Comparison of ENCODE assay signal across 10 cellular contexts in the genomic region with DNA sequence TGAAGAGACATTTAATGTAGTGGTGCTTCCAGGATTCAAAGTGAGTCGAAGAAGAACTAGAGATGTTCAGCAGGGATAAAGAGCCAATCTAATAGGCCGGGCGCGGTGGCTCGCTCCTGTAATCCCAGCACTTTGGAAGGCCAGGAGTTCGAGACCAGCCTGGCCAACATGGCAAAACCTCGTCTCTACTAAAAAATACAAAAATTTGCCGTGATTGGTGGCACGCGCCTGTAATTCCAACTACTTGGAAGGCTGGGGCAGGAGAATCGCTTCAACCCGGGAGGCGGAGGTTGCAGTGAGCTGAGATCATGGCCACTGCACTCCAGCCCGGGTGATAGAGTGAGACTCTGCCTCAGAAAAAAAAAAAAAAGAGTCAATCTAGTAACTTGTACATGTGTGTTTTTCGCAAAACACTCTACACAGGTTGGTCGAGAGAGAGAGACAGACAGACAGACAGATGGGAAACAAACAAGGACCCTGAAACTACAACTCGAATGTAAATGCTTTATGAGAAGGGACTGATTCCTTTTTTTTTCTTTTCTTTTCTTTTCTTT. TPM values are rescaled to one million over a fixed set of nuclear protein-coding genes. Genes with fewer than 3 reads are reported as not detected.
DNase-seq lines count a peak whose midpoint lies in the region; ATAC-seq, FAIRE-seq and TF ChIP-seq lines count a peak whose summit lies in the region.
"Had no signal": no experiment of that assay in that cellular context is flagged by ENCODE, and none has a peak within 500 bp of the region (broad histone marks: within the 10 kb centered on the region; RNA-seq: fewer than 3 reads in every experiment).

No MANE protein-coding gene starts in this region.

- H3K27me3 Mint-ChIP-seq in activated CD8-positive, alpha-beta memory T cell treated with anti-CD3 and anti-CD28 coated beads, Interleukin-2, amount 10 ng/mL, durations not matched to agents 7 days and 5 days, result no peaks in the 10 kb centered on the region
- H3K27me3 Mint-ChIP-seq in astrocyte (ENCODE audit: low read depth, unreplicated experiment), result no peaks in the 10 kb centered on the region

- H3K9me3 Mint-ChIP-seq in activated CD8-positive, alpha-beta memory T cell treated with anti-CD3 and anti-CD28 coated beads, Interleukin-2, amount 10 ng/mL, durations not matched to agents 7 days and 5 days (ENCODE audit: low read depth), result no peaks in the 10 kb centered on the region
- H3K9me3 Mint-ChIP-seq in astrocyte (ENCODE audit: unreplicated experiment), result no peaks in the 10 kb centered on the region

- H3K36me3 ChIP-seq in astrocyte (ENCODE audit: insufficient read depth, low read length) (no peaks in the 10 kb centered on the region), liver (ENCODE audit: control insufficient read depth in 4 of 4, insufficient read depth in 3 of 4, low read depth in 1 of 4, low read length in 3 of 4) (no peaks in the 10 kb centered on the region), thoracic aorta (no peaks in the 10 kb centered on the region)

- no peak for TF ChIP-seq RAD21 in liver (IDR thresholded peaks at IDR 0.05)

- peaks cover 17% of the 10 kb centered on the region for H3K79me2 ChIP-seq in astrocyte (ENCODE audit: insufficient read depth, low read length)

- peak overlapping the region; percentile 91 for H2AFZ ChIP-seq in astrocyte (ENCODE audit: low read depth, low read length)

- WGBS in liver, result 64% methylated on average over 17 of the region's 17 CpGs

- TF ChIP-seq CTCF in astrocyte (IDR thresholded peaks at IDR 0.05; ENCODE audit: insufficient read depth, low read depth, low read length), result no peak
- TF ChIP-seq CTCF in liver (IDR thresholded peaks at IDR 0.05; ENCODE audit: low read depth, low read length, missing input control), result no peak
- TF ChIP-seq CTCF in thoracic aorta (IDR thresholded peaks at IDR 0.05), result peak; percentile 4

- peak overlapping the region; percentile 95 for H3K27ac Mint-ChIP-seq in activated CD8-positive, alpha-beta memory T cell treated with anti-CD3 and anti-CD28 coated beads, Interleukin-2, amount 10 ng/mL, durations not matched to agents 7 days and 5 days
- peak overlapping the region; percentile 95 for H3K27ac Mint-ChIP-seq in astrocyte (ENCODE audit: unreplicated experiment)

- H3K4me1 ChIP-seq in astrocyte (ENCODE audit: insufficient read depth, low read length), result peaks cover 6% of the 10 kb centered on the region
- peaks cover 5 to 10% (median 8%) of the 10 kb centered on the region in 4 donors for H3K4me1 ChIP-seq in liver (ENCODE audit: control insufficient read depth in 4 of 4, insufficient read depth in 4 of 4, low read length in 3 of 4)
- peaks cover 7 to 9% of the 10 kb centered on the region in 2 donors for H3K4me1 ChIP-seq in thoracic aorta (ENCODE audit: control insufficient read depth in 1 of 2, low read depth in 2 of 2)

- H3K27ac ChIP-seq in astrocyte (ENCODE audit: low read depth, low read length) (peak overlapping the region; percentile 74), liver (ENCODE audit: low read depth in 1 of 2, low read length in 2 of 2) (peak overlapping the region; percentile 78 to 80), thoracic aorta (peak overlapping the region; percentile 51 to 71)

- peak overlapping the region; percentile 76 for H3K4me3 ChIP-seq in astrocyte (ENCODE audit: insufficient read depth, low read depth, low read length)
- peak overlapping the region; percentile 84 to 95 (median 86) for H3K4me3 ChIP-seq in liver (ENCODE audit: low read depth in 1 of 3, low read length in 3 of 3)
- H3K4me3 ChIP-seq in thoracic aorta, result peak overlapping the region; percentile 89

- H3K9me3 ChIP-seq in astrocyte (ENCODE audit: insufficient read depth, low read depth, low read length) (no peaks in the 10 kb centered on the region), liver (ENCODE audit: control insufficient read depth in 4 of 4, low read length in 3 of 4) (no peaks in the 10 kb centered on the region), thoracic aorta (no peaks in the 10 kb centered on the region)

- H3K4me2 ChIP-seq in astrocyte (ENCODE audit: low read length), result peak overlapping the region; percentile 90

- H3K36me3 Mint-ChIP-seq in activated CD8-positive, alpha-beta memory T cell treated with anti-CD3 and anti-CD28 coated beads, Interleukin-2, amount 10 ng/mL, durations not matched to agents 7 days and 5 days, result no peaks in the 10 kb centered on the region
- H3K36me3 Mint-ChIP-seq in astrocyte (ENCODE audit: low read depth, unreplicated experiment), result peaks cover 4% of the 10 kb centered on the region

- H3K27me3 ChIP-seq in astrocyte (ENCODE audit: insufficient read depth, low read length) (peaks cover 2% of the 10 kb centered on the region), liver (ENCODE audit: control insufficient read depth in 4 of 4, insufficient read depth in 4 of 4, low read length in 3 of 4) (no peaks in the 10 kb centered on the region), thoracic aorta (replicated peaks; ENCODE audit: insufficient read depth) (no peaks in the 10 kb centered on the region)

- no peak for FAIRE-seq in astrocyte (lab: Jason Lieb, UNC)

- peak overlapping the region; percentile 88 for H3K4me3 Mint-ChIP-seq in activated CD8-positive, alpha-beta memory T cell treated with anti-CD3 and anti-CD28 coated beads, Interleukin-2, amount 10 ng/mL, durations not matched to agents 7 days and 5 days
- peak overlapping the region; percentile 94 for H3K4me3 Mint-ChIP-seq in astrocyte (ENCODE audit: unreplicated experiment)

- CTCF ChIA-PET in activated CD8-positive, alpha-beta memory T cell treated with anti-CD3 and anti-CD28 coated beads, Interleukin-2, amount 10 ng/mL, durations not matched to agents 7 days and 5 days (lab: Charles Lee), result interaction anchor here (1.0 to 7.2 kb wide), 17 partner anchors 11 to 151 kb away, joined by 3 to 66 read pairs (median 6); a partner anchor contains a TSS

- peaks cover 20% of the 10 kb centered on the region for H3K4me1 Mint-ChIP-seq in activated CD8-positive, alpha-beta memory T cell treated with anti-CD3 and anti-CD28 coated beads, Interleukin-2, amount 10 ng/mL, durations not matched to agents 7 days and 5 days
- H3K4me1 Mint-ChIP-seq in astrocyte (ENCODE audit: low read depth, unreplicated experiment), result peaks cover 20% of the 10 kb centered on the region

- no peak for ATAC-seq in activated CD8-positive, alpha-beta memory T cell treated with anti-CD3 and anti-CD28 coated beads, Interleukin-2, amount 10 ng/mL, durations not matched to agents 7 days and 5 days
- ATAC-seq in thoracic aorta (ENCODE audit: insufficient number of reproducible peaks, low FRiP score, low read depth) (no peak), left lobe of liver (no peak)

- DNase-seq in activated CD8-positive, alpha-beta memory T cell treated with anti-CD3 and anti-CD28 coated beads, Interleukin-2, amount 10 ng/mL, durations not matched to agents 7 days and 5 days, result no peak
- DNase-seq in activated CD8-positive, alpha-beta memory T cell treated with anti-CD3 and anti-CD28 coated beads, Interleukin-2, amount 50 U/mL, for 48 hours, result no peak
- DNase-seq in astrocyte (ENCODE audit: low read depth) (no peak), thoracic aorta (ENCODE audit: low spot score) (no peak), NCI-H2029 (lab: John Stamatoyannopoulos, UW) (no peak), left lobe of liver (ENCODE audit: low spot score) (no peak), NCI-H1048 (lab: John Stamatoyannopoulos, UW) (no peak)
- DNase-seq: central memory CD4-positive, alpha-beta T cell had no signal

- peak overlapping the region; percentile 84 for H3K9ac ChIP-seq in astrocyte (ENCODE audit: low read length)
- H3K9ac ChIP-seq in liver (ENCODE audit: low read depth in 1 of 2, low read length in 2 of 2), result peak overlapping the region; percentile 30 to 60

- H4K20me1 ChIP-seq in astrocyte (ENCODE audit: insufficient read depth, low read length), result no peaks in the 10 kb centered on the region

TF ChIP-seq in liver, 16 proteins besides CTCF, POLR2A, EP300 and RAD21 (continues in another document):
- no peak for TF ChIP-seq SP1 (IDR thresholded peaks at IDR 0.05)
- no peak for TF ChIP-seq HNF4A (conservative IDR thresholded peaks at IDR 0.05)

RNA-seq across cellular contexts. Expression of a gene that starts 0.8 kb away (rescaled TPM):
- 10 to 100 TPM; 50.3 to 52.4 TPM for total RNA-seq in activated CD8-positive, alpha-beta memory T cell treated with anti-CD3 and anti-CD28 coated beads, Interleukin-2, amount 10 ng/mL, durations not matched to agents 7 days and 5 days
- total RNA-seq in astrocyte, result 52.2 and 53.3 TPM in 2 replicates
- total RNA-seq in liver, result 10 to 100 TPM; 12.4 to 28.3 TPM
- polyA plus RNA-seq in liver, result 10 to 100 TPM; 16.7 to 30.2 TPM
- 10 to 100 TPM; 34.1 to 35.1 TPM for total RNA-seq in thoracic aorta
- 29.1 TPM for total RNA-seq in left lobe of liver

RNA-seq across cellular contexts. Expression of a gene that starts 4.7 kb away (rescaled TPM):
- 1 to 10 TPM; 2.3 to 3.4 TPM for total RNA-seq in activated CD8-positive, alpha-beta memory T cell treated with anti-CD3 and anti-CD28 coated beads, Interleukin-2, amount 10 ng/mL, durations not matched to agents 7 days and 5 days
- total RNA-seq in astrocyte (1.8 and 2.2 TPM in 2 replicates), liver (not detected), thoracic aorta (1 to 10 TPM in 1 of 2 donors, not detected in 1; 1.2 TPM), left lobe of liver (not detected)
- under 1 TPM in 1 of 2 donors, not detected in 1; 0.61 TPM for polyA plus RNA-seq in liver
- total RNA-seq: Daoy had no signal

RNA-seq across cellular contexts. Expression of a gene that starts 19.3 kb away (rescaled TPM):
- 1 to 10 TPM; 3.9 to 5.3 TPM for total RNA-seq in activated CD8-positive, alpha-beta memory T cell treated with anti-CD3 and anti-CD28 coated beads, Interleukin-2, amount 10 ng/mL, durations not matched to agents 7 days and 5 days
- total RNA-seq in astrocyte, result 3.9 and 5.9 TPM in 2 replicates
- total RNA-seq in liver, result 1 to 10 TPM in 1 of 2 donors, under 1 TPM in 1; 0.05 to 1.0 TPM
- polyA plus RNA-seq in liver, result under 1 TPM; 0.22 to 0.55 TPM
- total RNA-seq in thoracic aorta, result 1 to 10 TPM; 2.0 to 2.8 TPM
- total RNA-seq in left lobe of liver, result 2.2 TPM

RNA-seq across cellular contexts. Expression of a gene that starts 28.7 kb away (rescaled TPM):
- total RNA-seq in activated CD8-positive, alpha-beta memory T cell treated with anti-CD3 and anti-CD28 coated beads, Interleukin-2, amount 10 ng/mL, durations not matched to agents 7 days and 5 days, result 10 to 100 TPM; 18.1 to 24.4 TPM
- total RNA-seq in astrocyte (47.9 and 55.1 TPM in 2 replicates), liver (1 to 10 TPM; 4.0 to 8.8 TPM), thoracic aorta (1 to 10 TPM; 1.8 to 3.1 TPM), left lobe of liver (9.6 TPM)
- 1 to 10 TPM; 6.0 to 9.0 TPM for polyA plus RNA-seq in liver

RNA-seq across cellular contexts. Expression of a gene that starts 30.4 kb away (rescaled TPM):
- 100 to 1,000 TPM; 114 to 121 TPM for total RNA-seq in activated CD8-positive, alpha-beta memory T cell treated with anti-CD3 and anti-CD28 coated beads, Interleukin-2, amount 10 ng/mL, durations not matched to agents 7 days and 5 days
- total RNA-seq in astrocyte (302 and 351 TPM in 2 replicates), liver (10 to 100 TPM; 27.5 to 73.2 TPM), thoracic aorta (100 to 1,000 TPM in 1 of 2 donors, 10 to 100 TPM in 1; 89.1 to 119 TPM), left lobe of liver (83.1 TPM)
- 10 to 100 TPM; 72.0 to 98.8 TPM for polyA plus RNA-seq in liver
